Comparison of ENCODE assay signal across 1 cellular context in genomic region chr2:97784953-97785352, GRCh38.
TF ChIP-seq lines count a peak whose summit lies in the region.

No MANE protein-coding gene starts in this region.

TF ChIP-seq in K562, 482 proteins besides CTCF, POLR2A, EP300 and RAD21 (continued from another document):
- TF ChIP-seq GMEB1 (CRISPR knock-in tag; IDR thresholded peaks at IDR 0.05) (no peak), LARP7 (IDR thresholded peaks at IDR 0.05) (no peak), ILK (tag; IDR thresholded peaks at IDR 0.05; ENCODE audit: borderline replicate concordance, low read depth) (no peak), ZNF121 (CRISPR knock-in tag; conservative IDR thresholded peaks at IDR 0.05) (no peak), SIN3A (IDR thresholded peaks at IDR 0.05; ENCODE audit: borderline replicate concordance in 2 of 2, control insufficient read depth in 1 of 2, low read depth in 2 of 2, low read length in 2 of 2) (no peak), TRIM25 (IDR thresholded peaks at IDR 0.05; ENCODE audit: borderline replicate concordance) (no peak), NR3C1 (CRISPR knock-in tag; IDR thresholded peaks at IDR 0.05) (no peak), ZFP1 (CRISPR knock-in tag; IDR thresholded peaks at IDR 0.05) (no peak), DEAF1 (CRISPR knock-in tag; IDR thresholded peaks at IDR 0.05) (no peak), ARID3A (IDR thresholded peaks at IDR 0.05; ENCODE audit: borderline replicate concordance, low read depth, low read length) (no peak)
- TF ChIP-seq, protein P1, sequence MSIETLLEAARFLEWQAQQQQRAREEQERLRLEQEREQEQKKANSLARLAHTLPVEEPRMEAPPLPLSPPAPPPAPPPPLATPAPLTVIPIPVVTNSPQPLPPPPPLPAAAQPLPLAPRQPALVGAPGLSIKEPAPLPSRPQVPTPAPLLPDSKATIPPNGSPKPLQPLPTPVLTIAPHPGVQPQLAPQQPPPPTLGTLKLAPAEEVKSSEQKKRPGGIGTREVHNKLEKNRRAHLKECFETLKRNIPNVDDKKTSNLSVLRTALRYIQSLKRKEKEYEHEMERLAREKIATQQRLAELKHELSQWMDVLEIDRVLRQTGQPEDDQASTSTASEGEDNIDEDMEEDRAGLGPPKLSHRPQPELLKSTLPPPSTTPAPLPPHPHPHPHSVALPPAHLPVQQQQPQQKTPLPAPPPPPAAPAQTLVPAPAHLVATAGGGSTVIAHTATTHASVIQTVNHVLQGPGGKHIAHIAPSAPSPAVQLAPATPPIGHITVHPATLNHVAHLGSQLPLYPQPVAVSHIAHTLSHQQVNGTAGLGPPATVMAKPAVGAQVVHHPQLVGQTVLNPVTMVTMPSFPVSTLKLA (conservative IDR thresholded peaks at IDR 0.05), result no peak
- TF ChIP-seq, protein P2, sequence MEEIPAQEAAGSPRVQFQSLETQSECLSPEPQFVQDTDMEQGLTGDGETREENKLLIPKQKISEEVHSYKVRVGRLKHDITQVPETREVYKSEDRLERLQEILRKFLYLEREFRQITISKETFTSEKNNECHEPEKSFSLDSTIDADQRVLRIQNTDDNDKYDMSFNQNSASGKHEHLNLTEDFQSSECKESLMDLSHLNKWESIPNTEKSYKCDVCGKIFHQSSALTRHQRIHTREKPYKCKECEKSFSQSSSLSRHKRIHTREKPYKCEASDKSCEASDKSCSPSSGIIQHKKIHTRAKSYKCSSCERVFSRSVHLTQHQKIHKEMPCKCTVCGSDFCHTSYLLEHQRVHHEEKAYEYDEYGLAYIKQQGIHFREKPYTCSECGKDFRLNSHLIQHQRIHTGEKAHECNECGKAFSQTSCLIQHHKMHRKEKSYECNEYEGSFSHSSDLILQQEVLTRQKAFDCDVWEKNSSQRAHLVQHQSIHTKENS (CRISPR knock-in tag; IDR thresholded peaks at IDR 0.05), result no peak
- TF ChIP-seq, protein P3, sequence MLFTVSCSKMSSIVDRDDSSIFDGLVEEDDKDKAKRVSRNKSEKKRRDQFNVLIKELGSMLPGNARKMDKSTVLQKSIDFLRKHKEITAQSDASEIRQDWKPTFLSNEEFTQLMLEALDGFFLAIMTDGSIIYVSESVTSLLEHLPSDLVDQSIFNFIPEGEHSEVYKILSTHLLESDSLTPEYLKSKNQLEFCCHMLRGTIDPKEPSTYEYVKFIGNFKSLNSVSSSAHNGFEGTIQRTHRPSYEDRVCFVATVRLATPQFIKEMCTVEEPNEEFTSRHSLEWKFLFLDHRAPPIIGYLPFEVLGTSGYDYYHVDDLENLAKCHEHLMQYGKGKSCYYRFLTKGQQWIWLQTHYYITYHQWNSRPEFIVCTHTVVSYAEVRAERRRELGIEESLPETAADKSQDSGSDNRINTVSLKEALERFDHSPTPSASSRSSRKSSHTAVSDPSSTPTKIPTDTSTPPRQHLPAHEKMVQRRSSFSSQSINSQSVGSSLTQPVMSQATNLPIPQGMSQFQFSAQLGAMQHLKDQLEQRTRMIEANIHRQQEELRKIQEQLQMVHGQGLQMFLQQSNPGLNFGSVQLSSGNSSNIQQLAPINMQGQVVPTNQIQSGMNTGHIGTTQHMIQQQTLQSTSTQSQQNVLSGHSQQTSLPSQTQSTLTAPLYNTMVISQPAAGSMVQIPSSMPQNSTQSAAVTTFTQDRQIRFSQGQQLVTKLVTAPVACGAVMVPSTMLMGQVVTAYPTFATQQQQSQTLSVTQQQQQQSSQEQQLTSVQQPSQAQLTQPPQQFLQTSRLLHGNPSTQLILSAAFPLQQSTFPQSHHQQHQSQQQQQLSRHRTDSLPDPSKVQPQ (CRISPR knock-in tag; IDR thresholded peaks at IDR 0.05; ENCODE audit: borderline replicate concordance), result no peak
